ENCODE assay signal across 37 cellular contexts in genomic region chr4:107114059-107114458, GRCh38.
"Had no signal": no experiment of that assay in that cellular context is flagged by ENCODE, and none has a peak within 500 bp of the region (broad histone marks: within the 10 kb centered on the region; RNA-seq: fewer than 3 reads in every experiment).

No MANE protein-coding gene starts in this region.

- H3K4me3 ChIP-seq: MG63 had no signal

- H3K9me3 ChIP-seq: MG63 had no signal

- DNase-seq: Karpas-422, Kasumi-1, MG63, MM.1S, MV-4-11, NCI-H1048, NCI-H1092, NCI-H1092 treated with DMSO at 0.1 percent for 48 hours, NCI-H1105, NCI-H1105 treated with DMSO at 0.1 percent for 48 hours, NCI-H1417, NCI-H1417 treated with DMSO at 0.1 percent for 48 hours, NCI-H1436, NCI-H1436 treated with DMSO at 0.1 percent for 48 hours, NCI-H146, NCI-H1694, NCI-H1694 treated with DMSO at 0.1 percent for 48 hours, NCI-H187, NCI-H187 treated with DMSO at 0.1 percent for 48 hours, NCI-H1930, NCI-H2029, NCI-H2029 treated with DMSO at 0.1 percent for 48 hours, NCI-H2081, NCI-H2081 treated with DMSO at 0.1 percent for 48 hours, NCI-H2107, NCI-H2171, NCI-H2171 treated with DMSO at 0.1 percent for 48 hours, NCI-H2227 treated with DMSO at 0.1 percent for 48 hours, NCI-H226, NCI-H345, NCI-H446, NCI-H446 treated with DMSO at 0.1 percent for 48 hours, NCI-H510A, NCI-H510A treated with DMSO at 0.1 percent for 48 hours, NCI-H524, NCI-H524 treated with DMSO at 0.1 percent for 48 hours, NCI-H526 had no signal

- H3K27me3 ChIP-seq: MG63 had no signal

- H3K36me3 ChIP-seq: MG63 had no signal
